ENCODE assay signal across 1 cellular context in genomic region chr19:54222735-54223159, GRCh38.
TF ChIP-seq lines count a peak whose summit lies in the region.
"Not testable (repeated sequence)": the region's sequence is repeated elsewhere in the genome, so short reads cannot be mapped to it uniquely, and the experiment has no call there.

Gene LILRB3 (minus strand): TSS chr19:54223007. CDS start chr19:54222976, 31 bp downstream.

TF ChIP-seq in K562, 482 proteins besides CTCF, POLR2A, EP300 and RAD21:
- TF ChIP-seq NR2C2 (CRISPR knock-in tag; IDR thresholded peaks at IDR 0.05), result not testable (repeated sequence)
- TF ChIP-seq NR2C2 (tag; IDR thresholded peaks at IDR 0.05) (0 out of 2 replicates have a peak, but pooled peaks have one; percentile 16), POLR2G (IDR thresholded peaks at IDR 0.05; ENCODE audit: low read depth, low read length) (0 out of 2 replicates have a peak, but pooled peaks have one; percentile 22), NR2C1 (IDR thresholded peaks at IDR 0.05) (0 out of 2 replicates have a peak, but pooled peaks have one; percentile 25), NR2C1 (tag; IDR thresholded peaks at IDR 0.05) (0 out of 2 replicates have a peak, but pooled peaks have one; percentile 49)
